ENCODE assay signal across 30 cellular contexts in genomic region chr1:161032409-161032808, GRCh38. TPM values are rescaled to one million over a fixed set of nuclear protein-coding genes. Genes with fewer than 3 reads are reported as not detected.
DNase-seq lines count a peak whose midpoint lies in the region; ATAC-seq and TF ChIP-seq lines count a peak whose summit lies in the region.
"Had no signal": no experiment of that assay in that cellular context is flagged by ENCODE, and none has a peak within 500 bp of the region (broad histone marks: within the 10 kb centered on the region; RNA-seq: fewer than 3 reads in every experiment).

No MANE protein-coding gene starts in this region.

- H3K27me3 Mint-ChIP-seq in T-helper 2 cell treated with Interferon-gamma antibody and Interleukin-4, amounts not matched to agents 5 μg/mL and 100 μg/mL, for 36 hours (ENCODE audit: low read depth), result no peaks in the 10 kb centered on the region
- no peaks in the 10 kb centered on the region for H3K27me3 Mint-ChIP-seq in CD8-positive, alpha-beta T cell (ENCODE audit: low read depth)
- H3K27me3 Mint-ChIP-seq in activated naive CD8-positive, alpha-beta T cell treated with anti-CD3 and anti-CD28 coated beads for 36 hours, result no peaks in the 10 kb centered on the region
- H3K27me3 Mint-ChIP-seq in mesothelial cell of epicardium (ENCODE audit: low read depth), result no peaks in the 10 kb centered on the region
- H3K27me3 Mint-ChIP-seq: activated CD8-positive, alpha-beta memory T cell treated with anti-CD3 and anti-CD28 coated beads, Interleukin-2, amount 10 ng/mL, durations not matched to agents 7 days and 5 days; effector memory CD8-positive, alpha-beta T cell had no signal

- H3K27ac Mint-ChIP-seq in T-helper 2 cell treated with Interferon-gamma antibody and Interleukin-4, amounts not matched to agents 5 μg/mL and 100 μg/mL, for 36 hours, result peak overlapping the region; percentile 20
- H3K27ac Mint-ChIP-seq in CD8-positive, alpha-beta T cell, result peak overlapping the region; percentile 8
- H3K27ac Mint-ChIP-seq in activated naive CD8-positive, alpha-beta T cell treated with anti-CD3 and anti-CD28 coated beads for 36 hours, result peak overlapping the region; percentile 74
- H3K27ac Mint-ChIP-seq in mesothelial cell of epicardium, result peak overlapping the region; percentile 51

- POLR2A ChIA-PET in CD8-positive, alpha-beta T cell (lab: Charles Lee), result interaction anchor here (1.0 to 1.2 kb wide), 3 partner anchors 14 to 37 kb away, joined by 3 to 5 read pairs (median 4); partner anchors contain the start of gene ARHGAP30

- no peak for ATAC-seq in CD8-positive, alpha-beta T cell
- ATAC-seq in GM18511 (IDR thresholded peaks at IDR 0.05; ENCODE audit: unreplicated experiment) (no peak), HG03354 (IDR thresholded peaks at IDR 0.05; ENCODE audit: poor library complexity, severe bottlenecking, unreplicated experiment) (no peak)
- ATAC-seq: effector memory CD8-positive, alpha-beta T cell; heart left ventricle; left lung had no signal

- no peak overlapping the region for H3K4me3 ChIP-seq in CD8-positive, alpha-beta T cell (ENCODE audit: low read depth, low read length)
- H3K4me3 ChIP-seq: heart left ventricle, left lung, Peyer's patch, prostate gland, skin epidermis, stomach had no signal

- H3K9me3 ChIP-seq in CD8-positive, alpha-beta T cell (ENCODE audit: low read length), result no peaks in the 10 kb centered on the region
- H3K9me3 ChIP-seq: heart left ventricle, left lung, Peyer's patch, prostate gland, stomach had no signal

- H3K4me1 ChIP-seq in CD8-positive, alpha-beta T cell (ENCODE audit: insufficient read depth, low read length), result peaks cover 5% of the 10 kb centered on the region
- H3K4me1 ChIP-seq: prostate gland had no signal

- intact Hi-C loops in CD8-positive, alpha-beta T cell (cut with DNase I, micrococcal nuclease), result loop anchor here in 1 of 2 experiments (1.0 kb wide), 1 partner anchor 215 kb away; no protein-coding TSS in a partner anchor

- peaks cover 4% of the 10 kb centered on the region for H3K36me3 Mint-ChIP-seq in T-helper 2 cell treated with Interferon-gamma antibody and Interleukin-4, amounts not matched to agents 5 μg/mL and 100 μg/mL, for 36 hours (ENCODE audit: low read depth)
- peaks cover 6% of the 10 kb centered on the region for H3K36me3 Mint-ChIP-seq in CD8-positive, alpha-beta T cell
- peaks cover 18% of the 10 kb centered on the region for H3K36me3 Mint-ChIP-seq in activated naive CD8-positive, alpha-beta T cell treated with anti-CD3 and anti-CD28 coated beads for 36 hours
- H3K36me3 Mint-ChIP-seq in mesothelial cell of epicardium, result peaks cover 2% of the 10 kb centered on the region

- no peak overlapping the region for H3K4me3 Mint-ChIP-seq in T-helper 2 cell treated with Interferon-gamma antibody and Interleukin-4, amounts not matched to agents 5 μg/mL and 100 μg/mL, for 36 hours
- no peak overlapping the region for H3K4me3 Mint-ChIP-seq in CD8-positive, alpha-beta T cell
- H3K4me3 Mint-ChIP-seq in activated naive CD8-positive, alpha-beta T cell treated with anti-CD3 and anti-CD28 coated beads for 36 hours, result peak overlapping the region; percentile 29
- no peak overlapping the region for H3K4me3 Mint-ChIP-seq in mesothelial cell of epicardium
- H3K4me3 Mint-ChIP-seq: activated CD8-positive, alpha-beta memory T cell treated with anti-CD3 and anti-CD28 coated beads, Interleukin-2, amount 10 ng/mL, durations not matched to agents 7 days and 5 days; effector memory CD8-positive, alpha-beta T cell; neural crest cell had no signal

- CTCF ChIA-PET in CD8-positive, alpha-beta T cell (lab: Charles Lee), result interaction anchor here (0.6 to 2.7 kb wide), 7 partner anchors 8 to 81 kb away, joined by 3 to 7 read pairs (median 3); partner anchors contain the start of gene KLHDC9

- no peaks in the 10 kb centered on the region for H3K27me3 ChIP-seq in CD8-positive, alpha-beta T cell (ENCODE audit: insufficient read depth, low read length)
- H3K27me3 ChIP-seq: heart left ventricle, left lung, Peyer's patch, stomach had no signal

- no peak overlapping the region for H3K27ac ChIP-seq in CD8-positive, alpha-beta T cell (ENCODE audit: low read depth, low read length)
- H3K27ac ChIP-seq: 22Rv1, heart left ventricle, left lung, prostate gland had no signal

- DNase-seq in T-helper 2 cell treated with Interferon-gamma antibody and Interleukin-4, amounts not matched to agents 5 μg/mL and 100 μg/mL, for 36 hours (ENCODE audit: low spot score), result no peak
- no peak for DNase-seq in T-helper 2 cell
- no peak for DNase-seq in CD8-positive, alpha-beta T cell
- no peak for DNase-seq in activated naive CD8-positive, alpha-beta T cell treated with anti-CD3 and anti-CD28 coated beads for 36 hours
- no peak for DNase-seq in mesothelial cell of epicardium (ENCODE audit: low spot score in 2 of 2, unreplicated experiment in 2 of 2)
- no peak for DNase-seq in kidney tubule cell (ENCODE audit: low spot score)
- DNase-seq: activated CD4-positive, CD25-positive, alpha-beta regulatory T cell; activated CD8-positive, alpha-beta memory T cell treated with anti-CD3 and anti-CD28 coated beads, Interleukin-2, amount 10 ng/mL, durations not matched to agents 7 days and 5 days; activated naive CD4-positive, alpha-beta T cell treated with Interleukin-2 at 50 U/mL for 16 hours; AML-193; COR-L47; DND-41; effector memory CD8-positive, alpha-beta T cell; heart left ventricle; left lung; NCI-H1048; NCI-H2029; NCI-H446; Peyer's patch; stomach; T1000 had no signal

- TF ChIP-seq CTCF in CD8-positive, alpha-beta T cell (IDR thresholded peaks at IDR 0.05), result no peak
- no peak for TF ChIP-seq CTCF in mesothelial cell of epicardium (IDR thresholded peaks at IDR 0.05; ENCODE audit: unreplicated experiment)

- H3K4me1 Mint-ChIP-seq in T-helper 2 cell treated with Interferon-gamma antibody and Interleukin-4, amounts not matched to agents 5 μg/mL and 100 μg/mL, for 36 hours (ENCODE audit: low read depth), result peaks cover 9% of the 10 kb centered on the region
- H3K4me1 Mint-ChIP-seq in CD8-positive, alpha-beta T cell (ENCODE audit: low read depth), result peaks cover 18% of the 10 kb centered on the region
- H3K4me1 Mint-ChIP-seq in activated naive CD8-positive, alpha-beta T cell treated with anti-CD3 and anti-CD28 coated beads for 36 hours, result peaks cover 34% of the 10 kb centered on the region
- H3K4me1 Mint-ChIP-seq in mesothelial cell of epicardium, result peaks cover 21% of the 10 kb centered on the region

- H3K36me3 ChIP-seq in CD8-positive, alpha-beta T cell (ENCODE audit: insufficient read depth, low read length), result no peaks in the 10 kb centered on the region
- H3K36me3 ChIP-seq: left lung, Peyer's patch, prostate gland, stomach had no signal

- no peaks in the 10 kb centered on the region for H3K9me3 Mint-ChIP-seq in T-helper 2 cell treated with Interferon-gamma antibody and Interleukin-4, amounts not matched to agents 5 μg/mL and 100 μg/mL, for 36 hours
- no peaks in the 10 kb centered on the region for H3K9me3 Mint-ChIP-seq in CD8-positive, alpha-beta T cell
- no peaks in the 10 kb centered on the region for H3K9me3 Mint-ChIP-seq in activated naive CD8-positive, alpha-beta T cell treated with anti-CD3 and anti-CD28 coated beads for 36 hours
- H3K9me3 Mint-ChIP-seq in mesothelial cell of epicardium, result no peaks in the 10 kb centered on the region
- H3K9me3 Mint-ChIP-seq: effector memory CD8-positive, alpha-beta T cell; neural crest cell had no signal

RNA-seq across cellular contexts. Expression of gene TSTD1, which starts 6.4 kb away (rescaled TPM):
- 10 to 100 TPM; 44.8 to 46.6 TPM for total RNA-seq in CD8-positive, alpha-beta T cell
- 10 to 100 TPM; 44.8 to 45.7 TPM for total RNA-seq in activated naive CD8-positive, alpha-beta T cell treated with anti-CD3 and anti-CD28 coated beads for 36 hours
- 53.2 to 60.3 TPM (median 53.7 TPM) in 3 replicates for total RNA-seq in mesothelial cell of epicardium
- total RNA-seq: HT1080 had no signal

RNA-seq across cellular contexts. Expression of gene F11R, which starts 11.5 kb away (rescaled TPM):
- total RNA-seq in CD8-positive, alpha-beta T cell, result 10 to 100 TPM; 16.8 to 20.0 TPM
- total RNA-seq in activated naive CD8-positive, alpha-beta T cell treated with anti-CD3 and anti-CD28 coated beads for 36 hours, result 10 to 100 TPM; 12.8 to 13.4 TPM
- 114 to 132 TPM (median 122 TPM) in 3 replicates for total RNA-seq in mesothelial cell of epicardium

RNA-seq across cellular contexts. Expression of gene USF1, which starts 13.4 kb away (rescaled TPM):
- 10 to 100 TPM; 95.6 to 98.8 TPM for total RNA-seq in CD8-positive, alpha-beta T cell
- 10 to 100 TPM; 57.0 to 62.0 TPM for total RNA-seq in activated naive CD8-positive, alpha-beta T cell treated with anti-CD3 and anti-CD28 coated beads for 36 hours
- 66.4 to 68.0 TPM (median 66.6 TPM) in 3 replicates for total RNA-seq in mesothelial cell of epicardium

RNA-seq across cellular contexts. Expression of gene ARHGAP30, which starts 37.3 kb away (rescaled TPM):
- 10 to 100 TPM; 59.7 to 63.6 TPM for total RNA-seq in CD8-positive, alpha-beta T cell
- 100 to 1,000 TPM; 146 to 157 TPM for total RNA-seq in activated naive CD8-positive, alpha-beta T cell treated with anti-CD3 and anti-CD28 coated beads for 36 hours
- total RNA-seq in mesothelial cell of epicardium, result 1.4 to 1.9 TPM (median 1.6 TPM) in 3 replicates
- total RNA-seq: fibroblast of lung, H7, neural crest cell had no signal

RNA-seq across cellular contexts. Expression of gene NECTIN4, which starts 56.9 kb away (rescaled TPM):
- not detected for total RNA-seq in CD8-positive, alpha-beta T cell
- total RNA-seq in activated naive CD8-positive, alpha-beta T cell treated with anti-CD3 and anti-CD28 coated beads for 36 hours, result under 1 TPM; 0.12 to 0.16 TPM
- 29.9 to 31.5 TPM (median 30.6 TPM) in 3 replicates for total RNA-seq in mesothelial cell of epicardium
- total RNA-seq: H7, neural crest cell had no signal

Comparison
In these comparisons a context has a peak if more than half of its experiments do, and no peak if none do; other contexts are left out.
1. H3K27ac Mint-ChIP-seq: peak in every context shown above with its lines; median percentile 74 in activated naive CD8-positive, alpha-beta T cell treated with anti-CD3 and anti-CD28 coated beads for 36 hours; 51 in mesothelial cell of epicardium; 20 in T-helper 2 cell treated with Interferon-gamma antibody and Interleukin-4, amounts not matched to agents 5 μg/mL and 100 μg/mL, for 36 hours; 8 in CD8-positive, alpha-beta T cell.